ENCODE assay signal across 24 cellular contexts in genomic region chr6:64580346-64580745, GRCh38.
DNase-seq lines count a peak whose midpoint lies in the region; ATAC-seq and TF ChIP-seq lines count a peak whose summit lies in the region.
"Had no signal": no experiment of that assay in that cellular context is flagged by ENCODE, and none has a peak within 500 bp of the region (broad histone marks: within the 10 kb centered on the region; RNA-seq: fewer than 3 reads in every experiment).

No MANE protein-coding gene starts in this region.

- no peak overlapping the region for H3K27ac Mint-ChIP-seq in CD8-positive, alpha-beta memory T cell
- H3K27ac Mint-ChIP-seq: activated CD4-positive, alpha-beta T cell treated with anti-CD3 and anti-CD28 coated beads, Interleukin-2, amount 10 ng/mL, durations not matched to agents 24 days and 14 days; activated CD8-positive, alpha-beta memory T cell treated with anti-CD3 and anti-CD28 coated beads, Interleukin-2, amount 10 ng/mL, durations not matched to agents 7 days and 5 days; activated naive CD8-positive, alpha-beta T cell treated with anti-CD3 and anti-CD28 coated beads for 36 hours; brain; CD4-positive, alpha-beta T cell; nephron; stimulated activated memory B cell treated with anti-CD40 and anti-IgM and Interleukin-4, amounts not matched to agents 10 μg/mL and 1 μg/mL and 100 μg/mL, for 72 hours had no signal

- peak; percentile 99 for ATAC-seq in RWPE2 (ENCODE audit: low read depth)
- ATAC-seq: activated CD8-positive, alpha-beta memory T cell treated with anti-CD3 and anti-CD28 coated beads, Interleukin-2, amount 10 ng/mL, durations not matched to agents 7 days and 5 days; gastroesophageal sphincter; left colon; stimulated activated memory B cell treated with anti-CD40 and anti-IgM and Interleukin-4, amounts not matched to agents 10 μg/mL and 1 μg/mL and 100 μg/mL, for 72 hours had no signal

- CTCF ChIA-PET in HEK293T (lab: Yijun Ruan, JAX) = no interaction called here
- CTCF ChIA-PET in CD8-positive, alpha-beta memory T cell (lab: Charles Lee) = no interaction called here

- H3K4me3 ChIP-seq in RWPE2 (ENCODE audit: severe bottlenecking) = no peak overlapping the region
- H3K4me3 ChIP-seq in fibroblast of mammary gland (ENCODE audit: control insufficient read depth, low read depth, low read length) = no peak overlapping the region
- no peak overlapping the region for H3K4me3 ChIP-seq in retinal pigment epithelial cell (ENCODE audit: low read length)
- no peak overlapping the region for H3K4me3 ChIP-seq in CD8-positive, alpha-beta memory T cell (ENCODE audit: low read length)
- H3K4me3 ChIP-seq: gastroesophageal sphincter, testis had no signal

- no peaks in the 10 kb centered on the region for H3K36me3 ChIP-seq in RWPE2 (ENCODE audit: low read depth)
- H3K36me3 ChIP-seq in CD8-positive, alpha-beta memory T cell (ENCODE audit: insufficient read depth, low read length) = no peaks in the 10 kb centered on the region
- H3K36me3 ChIP-seq: gastroesophageal sphincter had no signal

- H3K27me3 ChIP-seq in RWPE2 (ENCODE audit: insufficient read depth, poor library complexity, severe bottlenecking) = no peaks in the 10 kb centered on the region
- H3K27me3 ChIP-seq in CD8-positive, alpha-beta memory T cell (ENCODE audit: insufficient read depth, low read length, poor library complexity, severe bottlenecking) = no peaks in the 10 kb centered on the region
- H3K27me3 ChIP-seq: gastroesophageal sphincter, testis had no signal

- H3K4me3 Mint-ChIP-seq in CD8-positive, alpha-beta memory T cell = no peak overlapping the region
- H3K4me3 Mint-ChIP-seq: activated CD4-positive, alpha-beta T cell treated with anti-CD3 and anti-CD28 coated beads, Interleukin-2, amount 10 ng/mL, durations not matched to agents 24 days and 14 days; activated CD8-positive, alpha-beta memory T cell treated with anti-CD3 and anti-CD28 coated beads, Interleukin-2, amount 10 ng/mL, durations not matched to agents 7 days and 5 days; activated naive CD8-positive, alpha-beta T cell treated with anti-CD3 and anti-CD28 coated beads for 36 hours; brain; CD4-positive, alpha-beta T cell; nephron; stimulated activated memory B cell treated with anti-CD40 and anti-IgM and Interleukin-4, amounts not matched to agents 10 μg/mL and 1 μg/mL and 100 μg/mL, for 72 hours had no signal

- H3K9me3 ChIP-seq in RWPE2 (ENCODE audit: severe bottlenecking) = no peaks in the 10 kb centered on the region
- no peaks in the 10 kb centered on the region for H3K9me3 ChIP-seq in CD8-positive, alpha-beta memory T cell (ENCODE audit: low read length)
- H3K9me3 ChIP-seq: gastroesophageal sphincter, testis had no signal

- no peaks in the 10 kb centered on the region for H3K27me3 Mint-ChIP-seq in CD8-positive, alpha-beta memory T cell
- H3K27me3 Mint-ChIP-seq: activated CD4-positive, alpha-beta T cell treated with anti-CD3 and anti-CD28 coated beads, Interleukin-2, amount 10 ng/mL, durations not matched to agents 24 days and 14 days; activated CD8-positive, alpha-beta memory T cell treated with anti-CD3 and anti-CD28 coated beads, Interleukin-2, amount 10 ng/mL, durations not matched to agents 7 days and 5 days; activated naive CD8-positive, alpha-beta T cell treated with anti-CD3 and anti-CD28 coated beads for 36 hours; CD4-positive, alpha-beta T cell; stimulated activated memory B cell treated with anti-CD40 and anti-IgM and Interleukin-4, amounts not matched to agents 10 μg/mL and 1 μg/mL and 100 μg/mL, for 72 hours had no signal

- no peaks in the 10 kb centered on the region for H3K4me1 Mint-ChIP-seq in CD8-positive, alpha-beta memory T cell
- H3K4me1 Mint-ChIP-seq: activated CD4-positive, alpha-beta T cell treated with anti-CD3 and anti-CD28 coated beads, Interleukin-2, amount 10 ng/mL, durations not matched to agents 24 days and 14 days; activated CD8-positive, alpha-beta memory T cell treated with anti-CD3 and anti-CD28 coated beads, Interleukin-2, amount 10 ng/mL, durations not matched to agents 7 days and 5 days; activated naive CD8-positive, alpha-beta T cell treated with anti-CD3 and anti-CD28 coated beads for 36 hours; brain; nephron; stimulated activated memory B cell treated with anti-CD40 and anti-IgM and Interleukin-4, amounts not matched to agents 10 μg/mL and 1 μg/mL and 100 μg/mL, for 72 hours had no signal

- peaks cover 3 to 35% (median 8%) of the 10 kb centered on the region in 5 donors for H3K9me3 Mint-ChIP-seq in CD8-positive, alpha-beta memory T cell
- H3K9me3 Mint-ChIP-seq: brain, nephron had no signal

- POLR2A ChIA-PET in HEK293T (lab: Yijun Ruan, JAX) = no interaction called here
- POLR2A ChIA-PET in CD8-positive, alpha-beta memory T cell (lab: Charles Lee) = no interaction called here

- no peak for TF ChIP-seq CTCF in RWPE2 (IDR thresholded peaks at IDR 0.05; ENCODE audit: poor library complexity, severe bottlenecking)
- no peak for TF ChIP-seq CTCF in fibroblast of mammary gland (conservative IDR thresholded peaks at IDR 0.05; ENCODE audit: control insufficient read depth, insufficient read depth, low read depth, low read length)
- no peak for TF ChIP-seq CTCF in retinal pigment epithelial cell (conservative IDR thresholded peaks at IDR 0.05; ENCODE audit: low read depth, low read length)

- DNase-seq in HuH-7 (ENCODE audit: low spot score) = peak; percentile 30
- no peak for DNase-seq in RWPE2 (ENCODE audit: low spot score)
- DNase-seq in fibroblast of mammary gland (ENCODE audit: low read depth) = peak; percentile 71
- peak; percentile 11 for DNase-seq in retinal pigment epithelial cell (ENCODE audit: low read depth)
- no peak for DNase-seq in HEK293T (ENCODE audit: extremely low spot score)
- DNase-seq in CD8-positive, alpha-beta memory T cell = no peak
- no peak for DNase-seq in midbrain (lab: John Stamatoyannopoulos, UW)
- DNase-seq: activated CD4-positive, alpha-beta T cell treated with anti-CD3 and anti-CD28 coated beads, Interleukin-2, amount 10 ng/mL, durations not matched to agents 24 days and 14 days; activated CD8-positive, alpha-beta memory T cell treated with anti-CD3 and anti-CD28 coated beads, Interleukin-2, amount 10 ng/mL, durations not matched to agents 7 days and 5 days; activated naive CD8-positive, alpha-beta T cell treated with anti-CD3 and anti-CD28 coated beads for 36 hours; CD4-positive, alpha-beta T cell; DMS79 treated with DMSO at 0.1 percent for 48 hours; H7; left colon; NCI-H146; NCI-H2171 treated with DMSO at 0.1 percent for 48 hours; SIG-M5; stimulated activated CD4-positive, alpha-beta T cell treated with anti-CD3 and anti-CD28 coated beads, Interleukin-1b, Interleukin-23, amount 100 ng/mL, for 48 hours; T-helper 1 cell; testis had no signal

- peak overlapping the region; percentile 26 for H3K27ac ChIP-seq in RWPE2 (ENCODE audit: poor library complexity, severe bottlenecking)
- no peak overlapping the region for H3K27ac ChIP-seq in CD8-positive, alpha-beta memory T cell (ENCODE audit: low read depth, low read length)
- H3K27ac ChIP-seq: gastroesophageal sphincter, testis had no signal

- H3K4me1 ChIP-seq in RWPE2 (ENCODE audit: insufficient read depth, poor library complexity, severe bottlenecking) = peaks cover 8% of the 10 kb centered on the region
- H3K4me1 ChIP-seq in CD8-positive, alpha-beta memory T cell (ENCODE audit: insufficient read depth, low read length) = no peaks in the 10 kb centered on the region
- H3K4me1 ChIP-seq: gastroesophageal sphincter, testis had no signal

- H3K36me3 Mint-ChIP-seq in CD8-positive, alpha-beta memory T cell = no peaks in the 10 kb centered on the region
- H3K36me3 Mint-ChIP-seq: activated CD8-positive, alpha-beta memory T cell treated with anti-CD3 and anti-CD28 coated beads, Interleukin-2, amount 10 ng/mL, durations not matched to agents 7 days and 5 days; activated naive CD8-positive, alpha-beta T cell treated with anti-CD3 and anti-CD28 coated beads for 36 hours; brain; stimulated activated memory B cell treated with anti-CD40 and anti-IgM and Interleukin-4, amounts not matched to agents 10 μg/mL and 1 μg/mL and 100 μg/mL, for 72 hours had no signal

TF ChIP-seq in HEK293T, 16 proteins besides CTCF, POLR2A, EP300 and RAD21:
- TF ChIP-seq NFRKB (IDR thresholded peaks at IDR 0.05) (no peak), FOXA1 (IDR thresholded peaks at IDR 0.05) (no peak), HDGF (IDR thresholded peaks at IDR 0.05; ENCODE audit: borderline replicate concordance) (no peak), L3MBTL2 (conservative IDR thresholded peaks at IDR 0.05) (no peak), CTBP1 (IDR thresholded peaks at IDR 0.05; ENCODE audit: borderline replicate concordance) (no peak), TARDBP (IDR thresholded peaks at IDR 0.05) (no peak), BHLHE40 (IDR thresholded peaks at IDR 0.05; ENCODE audit: borderline replicate concordance) (no peak), ARNT (IDR thresholded peaks at IDR 0.05) (no peak)

Comparison
In these comparisons a context has a peak if more than half of its experiments do, and no peak if none do; other contexts are left out.
1. DNase-seq: peak in HuH-7 (single experiment), fibroblast of mammary gland (single experiment) and retinal pigment epithelial cell (single experiment); none in RWPE2 (single experiment), HEK293T (single experiment), CD8-positive, alpha-beta memory T cell (0 of 5) and midbrain (single experiment).